ENCODE assay signal across 23 cellular contexts in genomic region chrX:68049466-68049865, GRCh38.
"Had no signal": no experiment of that assay in that cellular context is flagged by ENCODE, and none has a peak within 500 bp of the region (broad histone marks: within the 10 kb centered on the region; RNA-seq: fewer than 3 reads in every experiment).

No MANE protein-coding gene starts in this region.

- H3K9me3 ChIP-seq: MG63, Peyer's patch had no signal

- H3K27ac ChIP-seq: Peyer's patch had no signal

- H3K4me3 ChIP-seq: MG63, Peyer's patch had no signal

- H3K27me3 ChIP-seq: MG63, Peyer's patch had no signal

- H3K4me1 ChIP-seq: Peyer's patch had no signal

- DNase-seq: activated CD4-positive, alpha-beta T cell treated with anti-CD3 and anti-CD28 coated beads for 48 hours; activated CD4-positive, alpha-beta T cell treated with anti-CD3 and anti-CD28 coated beads, Interleukin-2, amount 50 U/mL, for 4 hours; activated CD4-positive, CD25-positive, alpha-beta regulatory T cell treated with anti-CD3 and anti-CD28 coated beads, Interleukin-2, amount 50 U/mL, for 72 hours; activated CD8-positive, alpha-beta memory T cell treated with anti-CD3 and anti-CD28 coated beads, Interleukin-2, amount 50 U/mL, for 48 hours; activated CD8-positive, alpha-beta T cell treated with anti-CD3 and anti-CD28 coated beads, Interleukin-2, amount 10 ng/mL, durations not matched to agents 7 days and 5 days; activated effector memory CD4-positive, alpha-beta T cell treated with Interleukin-2 at 50 U/mL for 16 hours; activated naive CD4-positive, alpha-beta T cell; activated T-cell treated with anti-CD3 and anti-CD28 coated beads, Interleukin-2, amount 50 U/mL, for 1 hour; aorta; MG63; MV-4-11; NCI-H1436; NCI-H1694 treated with DMSO at 0.1 percent for 48 hours; NCI-H2029 treated with DMSO at 0.1 percent for 48 hours; NCI-H345; NCI-H510A; NCI-H526 treated with DMSO at 0.1 percent for 48 hours; NCI-H82; NK-92 treated with Interleukin-12 subunit alpha and Interleukin-12 subunit beta, amount 100 ng/mL, for 24 hours; Peyer's patch; SHP77 treated with DMSO at 0.1 percent for 48 hours; T-helper 17 cell; T-helper 9 cell had no signal

- H3K36me3 ChIP-seq: MG63, Peyer's patch had no signal
